10 cellular contexts compared by ENCODE assay signal in the genomic region with DNA sequence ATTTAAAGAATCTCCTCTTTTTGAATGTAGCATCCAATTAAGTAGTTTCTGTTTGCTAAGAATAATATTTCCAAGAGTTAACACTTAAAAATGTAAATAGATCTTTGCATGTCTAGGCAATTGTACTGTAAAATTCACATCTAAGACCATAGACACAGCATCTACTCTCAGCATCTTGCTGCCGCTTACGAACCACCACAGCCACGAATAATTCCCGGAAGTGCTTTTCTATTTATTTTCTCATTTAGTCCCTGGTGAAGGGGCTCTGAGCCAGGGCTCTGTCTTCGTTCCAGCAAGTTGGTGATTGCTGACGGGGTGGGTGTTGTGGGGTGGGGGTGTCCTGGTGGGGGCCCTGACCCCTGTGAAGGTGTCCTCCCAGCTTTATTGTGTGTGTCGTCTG. TPM values are rescaled to one million over a fixed set of nuclear protein-coding genes. Genes with fewer than 3 reads are reported as not detected.
DNase-seq lines count a peak whose midpoint lies in the region; ATAC-seq and TF ChIP-seq lines count a peak whose summit lies in the region.
"Had no signal": no experiment of that assay in that cellular context is flagged by ENCODE, and none has a peak within 500 bp of the region (broad histone marks: within the 10 kb centered on the region; RNA-seq: fewer than 3 reads in every experiment).

No MANE protein-coding gene starts in this region.

- ATAC-seq in HG03135 (IDR thresholded peaks at IDR 0.05; ENCODE audit: unreplicated experiment): no peak

- TF ChIP-seq CTCF in endodermal cell (conservative IDR thresholded peaks at IDR 0.05) (no peak), progenitor cell of endocrine pancreas (IDR thresholded peaks at IDR 0.05; ENCODE audit: unreplicated experiment) (no peak)

- no peak overlapping the region for H3K27ac ChIP-seq in SK-N-MC
- H3K27ac ChIP-seq in endodermal cell (ENCODE audit: low read depth, low read length): no peak overlapping the region
- H3K27ac ChIP-seq: sigmoid colon had no signal

- H3K4me3 Mint-ChIP-seq in T-helper 2 cell treated with Interferon-gamma antibody and Interleukin-4, amounts not matched to agents 5 μg/mL and 100 μg/mL, for 36 hours: peak overlapping the region; percentile 24
- peak overlapping the region; percentile 48 for H3K4me3 Mint-ChIP-seq in endodermal cell
- H3K4me3 Mint-ChIP-seq in progenitor cell of endocrine pancreas (ENCODE audit: low read depth): peak overlapping the region; percentile 61

- peaks cover 5% of the 10 kb centered on the region for H3K4me1 ChIP-seq in endodermal cell (ENCODE audit: control insufficient read depth, insufficient read depth, low read length)

- no peaks in the 10 kb centered on the region for H3K9me3 ChIP-seq in SK-N-MC (ENCODE audit: low read depth, low read length)
- H3K9me3 ChIP-seq in endodermal cell (ENCODE audit: control insufficient read depth, low read length): no peaks in the 10 kb centered on the region
- H3K9me3 ChIP-seq: sigmoid colon had no signal

- H3K4me3 ChIP-seq in SK-N-MC (peak overlapping the region; percentile 93), endodermal cell (ENCODE audit: low read length) (no peak overlapping the region)

- H3K27me3 Mint-ChIP-seq in T-helper 2 cell treated with Interferon-gamma antibody and Interleukin-4, amounts not matched to agents 5 μg/mL and 100 μg/mL, for 36 hours (ENCODE audit: low read depth): peaks cover 40% of the 10 kb centered on the region
- H3K27me3 Mint-ChIP-seq in endodermal cell (ENCODE audit: insufficient read depth) (peaks cover 59% of the 10 kb centered on the region), progenitor cell of endocrine pancreas (peaks cover 44% of the 10 kb centered on the region)

- WGBS in endodermal cell (ENCODE audit: insufficient coverage in 1 of 2, insufficient read length in 1 of 2), 2 experiments: 84 to 87% methylated on average over 4 to 7 of the region's 7 CpGs

- H3K27ac Mint-ChIP-seq in T-helper 2 cell treated with Interferon-gamma antibody and Interleukin-4, amounts not matched to agents 5 μg/mL and 100 μg/mL, for 36 hours: no peak overlapping the region
- H3K27ac Mint-ChIP-seq in endodermal cell (no peak overlapping the region), progenitor cell of endocrine pancreas (no peak overlapping the region)

- no peak for DNase-seq in T-helper 2 cell treated with Interferon-gamma antibody and Interleukin-4, amounts not matched to agents 5 μg/mL and 100 μg/mL, for 36 hours (ENCODE audit: low spot score)
- DNase-seq in T-helper 2 cell (no peak), SK-N-MC (ENCODE audit: low read depth, low spot score) (no peak), endodermal cell (no peak), progenitor cell of endocrine pancreas (ENCODE audit: low spot score, unreplicated experiment) (no peak), HuH-7 (ENCODE audit: low spot score) (no peak)
- no peak for DNase-seq in stimulated activated CD4-positive, alpha-beta T cell treated with anti-CD3 and anti-CD28 coated beads, Interleukin-12 subunit alpha, Interleukin-12 subunit beta, amount 100 ng/mL, for 4 hours
- DNase-seq: stimulated activated CD8-positive, alpha-beta memory T cell treated with anti-CD3 and anti-CD28 coated beads, Interleukin-4, amount 100 ng/mL, for 48 hours had no signal

- no peaks in the 10 kb centered on the region for H3K4me1 Mint-ChIP-seq in T-helper 2 cell treated with Interferon-gamma antibody and Interleukin-4, amounts not matched to agents 5 μg/mL and 100 μg/mL, for 36 hours (ENCODE audit: low read depth)
- H3K4me1 Mint-ChIP-seq in endodermal cell (peaks cover 7% of the 10 kb centered on the region), progenitor cell of endocrine pancreas (ENCODE audit: low read depth) (peaks cover 9% of the 10 kb centered on the region)

- H3K9ac ChIP-seq in SK-N-MC (ENCODE audit: insufficient read length) (no peak overlapping the region), endodermal cell (ENCODE audit: extremely low read depth, low read length, poor library complexity, severe bottlenecking) (no peak overlapping the region)

- no peaks in the 10 kb centered on the region for H3K9me3 Mint-ChIP-seq in T-helper 2 cell treated with Interferon-gamma antibody and Interleukin-4, amounts not matched to agents 5 μg/mL and 100 μg/mL, for 36 hours
- no peaks in the 10 kb centered on the region for H3K9me3 Mint-ChIP-seq in endodermal cell
- no peaks in the 10 kb centered on the region for H3K9me3 Mint-ChIP-seq in progenitor cell of endocrine pancreas (ENCODE audit: low read depth)

- H3K27me3 ChIP-seq in endodermal cell (ENCODE audit: control insufficient read depth, insufficient read depth, low read length, poor library complexity, severe bottlenecking): peaks cover 84% of the 10 kb centered on the region

- no peaks in the 10 kb centered on the region for H3K36me3 Mint-ChIP-seq in T-helper 2 cell treated with Interferon-gamma antibody and Interleukin-4, amounts not matched to agents 5 μg/mL and 100 μg/mL, for 36 hours (ENCODE audit: low read depth)
- H3K36me3 Mint-ChIP-seq in endodermal cell (ENCODE audit: low read depth) (no peaks in the 10 kb centered on the region), progenitor cell of endocrine pancreas (ENCODE audit: insufficient read depth) (peaks cover 13% of the 10 kb centered on the region)

- H3K36me3 ChIP-seq in SK-N-MC (ENCODE audit: insufficient read depth, low read length) (peaks cover 13% of the 10 kb centered on the region; the same call in 1 of the 2 replicates), endodermal cell (ENCODE audit: control insufficient read depth, insufficient read depth, low read length) (no peaks in the 10 kb centered on the region)
- H3K36me3 ChIP-seq: sigmoid colon had no signal

RNA-seq across cellular contexts. Expression of gene NSG1, which starts 1.5 kb away (rescaled TPM):
- total RNA-seq in endodermal cell (1 to 10 TPM; 1.8 to 6.0 TPM), progenitor cell of endocrine pancreas (52.4 and 55.0 TPM in 2 replicates)
- 18.1 TPM for polyA plus RNA-seq in endodermal cell (2013, experiment 1 of 2)
- 14.0 TPM for polyA plus RNA-seq in endodermal cell (2013, experiment 2 of 2)
